In the genomic region with DNA sequence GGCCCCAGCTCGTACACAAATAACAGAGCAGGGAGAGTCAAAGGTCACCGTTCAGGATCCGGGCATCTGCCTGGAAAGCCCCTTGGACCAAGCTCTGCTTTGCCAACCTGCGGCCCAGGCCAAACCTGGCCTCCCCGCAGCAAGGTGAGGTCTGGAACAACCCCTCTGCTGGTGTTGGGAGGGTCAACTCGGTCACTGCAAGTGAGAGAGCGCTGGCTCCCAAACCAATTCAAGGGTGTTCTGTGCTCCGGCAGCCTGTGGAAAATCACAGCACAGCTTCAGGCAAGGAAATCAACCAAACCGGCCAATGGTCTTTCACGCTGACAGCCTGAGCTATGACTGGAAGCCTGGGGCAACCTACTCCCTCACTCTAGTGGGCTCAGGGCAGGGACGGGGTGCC, we compare ENCODE assay signal across 2 cellular contexts.
TF ChIP-seq lines count a peak whose summit lies in the region.

No MANE protein-coding gene starts in this region.

TF ChIP-seq in SK-N-SH, 30 proteins besides CTCF, POLR2A, EP300 and RAD21 (continued from another document):
- TF ChIP-seq SIN3A (IDR thresholded peaks at IDR 0.05; ENCODE audit: borderline replicate concordance, low read depth, low read length) (no peak), TEAD4 (IDR thresholded peaks at IDR 0.05; ENCODE audit: borderline replicate concordance, insufficient read depth) (no peak), ELF1 (IDR thresholded peaks at IDR 0.05) (no peak), TCF12 (IDR thresholded peaks at IDR 0.05) (no peak)

TF ChIP-seq in SK-N-SH treated with all-trans-retinoic acid at 6 μM for 48 hours, 23 proteins besides CTCF, POLR2A, EP300 and RAD21 (continued from another document):
- TF ChIP-seq, protein P1, sequence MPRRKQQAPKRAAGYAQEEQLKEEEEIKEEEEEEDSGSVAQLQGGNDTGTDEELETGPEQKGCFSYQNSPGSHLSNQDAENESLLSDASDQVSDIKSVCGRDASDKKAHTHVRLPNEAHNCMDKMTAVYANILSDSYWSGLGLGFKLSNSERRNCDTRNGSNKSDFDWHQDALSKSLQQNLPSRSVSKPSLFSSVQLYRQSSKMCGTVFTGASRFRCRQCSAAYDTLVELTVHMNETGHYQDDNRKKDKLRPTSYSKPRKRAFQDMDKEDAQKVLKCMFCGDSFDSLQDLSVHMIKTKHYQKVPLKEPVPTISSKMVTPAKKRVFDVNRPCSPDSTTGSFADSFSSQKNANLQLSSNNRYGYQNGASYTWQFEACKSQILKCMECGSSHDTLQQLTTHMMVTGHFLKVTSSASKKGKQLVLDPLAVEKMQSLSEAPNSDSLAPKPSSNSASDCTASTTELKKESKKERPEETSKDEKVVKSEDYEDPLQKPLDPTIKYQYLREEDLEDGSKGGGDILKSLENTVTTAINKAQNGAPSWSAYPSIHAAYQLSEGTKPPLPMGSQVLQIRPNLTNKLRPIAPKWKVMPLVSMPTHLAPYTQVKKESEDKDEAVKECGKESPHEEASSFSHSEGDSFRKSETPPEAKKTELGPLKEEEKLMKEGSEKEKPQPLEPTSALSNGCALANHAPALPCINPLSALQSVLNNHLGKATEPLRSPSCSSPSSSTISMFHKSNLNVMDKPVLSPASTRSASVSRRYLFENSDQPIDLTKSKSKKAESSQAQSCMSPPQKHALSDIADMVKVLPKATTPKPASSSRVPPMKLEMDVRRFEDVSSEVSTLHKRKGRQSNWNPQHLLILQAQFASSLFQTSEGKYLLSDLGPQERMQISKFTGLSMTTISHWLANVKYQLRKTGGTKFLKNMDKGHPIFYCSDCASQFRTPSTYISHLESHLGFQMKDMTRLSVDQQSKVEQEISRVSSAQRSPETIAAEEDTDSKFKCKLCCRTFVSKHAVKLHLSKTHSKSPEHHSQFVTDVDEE (CRISPR knock-in tag; IDR thresholded peaks at IDR 0.05): no peak
- TF ChIP-seq ESRRG (CRISPR knock-in tag; IDR thresholded peaks at IDR 0.05) (no peak), ISL1 (CRISPR knock-in tag; IDR thresholded peaks at IDR 0.05) (no peak), ZNF8 (CRISPR knock-in tag; IDR thresholded peaks at IDR 0.05) (no peak), TCF4 (CRISPR knock-in tag; IDR thresholded peaks at IDR 0.05; ENCODE audit: borderline replicate concordance) (no peak), ZNF565 (CRISPR knock-in tag; conservative IDR thresholded peaks at IDR 0.05; ENCODE audit: low read depth) (no peak), ZC3H10 (CRISPR knock-in tag; IDR thresholded peaks at IDR 0.05) (no peak), ARNTL (CRISPR knock-in tag; IDR thresholded peaks at IDR 0.05; ENCODE audit: borderline replicate concordance, low read depth) (no peak), ZFP30 (CRISPR knock-in tag; IDR thresholded peaks at IDR 0.05) (no peak)
